ENCODE assay signal across 9 cellular contexts in genomic region chr11:35364101-35364780, GRCh38. TPM values are rescaled to one million over a fixed set of nuclear protein-coding genes. Genes with fewer than 3 reads are reported as not detected.
DNase-seq lines count a peak whose midpoint lies in the region; TF ChIP-seq lines count a peak whose summit lies in the region.
"Had no signal": no experiment of that assay in that cellular context is flagged by ENCODE, and none has a peak within 500 bp of the region (broad histone marks: within the 10 kb centered on the region; RNA-seq: fewer than 3 reads in every experiment).

No MANE protein-coding gene starts in this region.

- no peak for TF ChIP-seq CTCF in PC-9 (conservative IDR thresholded peaks at IDR 0.05)
- TF ChIP-seq CTCF in esophagus squamous epithelium (IDR thresholded peaks at IDR 0.05) = no peak

- no peaks in the 10 kb centered on the region for H3K27me3 ChIP-seq in PC-9 (ENCODE audit: insufficient read depth, low read depth)
- H3K27me3 ChIP-seq in esophagus squamous epithelium = no peaks in the 10 kb centered on the region

- H3F3A ChIP-seq in PC-9 (ENCODE audit: insufficient read depth, low read depth) = peaks cover 24% of the 10 kb centered on the region

- CTCF ChIA-PET in PC-9 (lab: Charles Lee) = interaction anchor here (0.5 to 1.5 kb wide), 6 partner anchors 26 to 354 kb away, joined by 3 to 4 read pairs (median 3); no protein-coding TSS in a partner anchor

- intact Hi-C loops in PC-9 (cut with micrococcal nuclease; ENCODE audit: unreplicated experiment) (loop anchor here (1.0 to 10.0 kb wide), 5 partner anchors 27 to 219 kb away; no protein-coding TSS in a partner anchor), esophagus squamous epithelium (cut with DNase I) (no loop called here)

- H4K20me1 ChIP-seq in PC-9 (ENCODE audit: insufficient read depth) = no peaks in the 10 kb centered on the region

- peaks cover 40% of the 10 kb centered on the region for H3K4me1 ChIP-seq in PC-9 (replicated peaks; ENCODE audit: insufficient read depth)
- H3K4me1 ChIP-seq in esophagus squamous epithelium = peaks cover 15 to 35% (median 21%) of the 10 kb centered on the region in 3 donors

- DNase-seq in AG08396 (ENCODE audit: low spot score) (peak; percentile 69), PC-9 (peak; percentile 89 to 98), esophagus squamous epithelium (lab: John Stamatoyannopoulos, UW) (no peak), myocyte (ENCODE audit: low read depth) (peak; percentile 97), GDM1 (lab: John Stamatoyannopoulos, UW) (no peak), T-helper 9 cell (no peak)
- no peak for DNase-seq in stimulated activated CD4-positive, alpha-beta T cell treated with anti-CD3 and anti-CD28 coated beads, Interleukin-12 subunit alpha, Interleukin-12 subunit beta, amount 100 ng/mL, for 4 hours
- no peak for DNase-seq in activated naive CD4-positive, alpha-beta T cell (lab: John Stamatoyannopoulos, UW)
- DNase-seq: DND-41 had no signal

- TF ChIP-seq POLR2A in esophagus squamous epithelium (IDR thresholded peaks at IDR 0.05) = no peak

- no TSS peak for BruUV-seq in PC-9 (replicated peaks; lab: Mats Ljungman, UMichigan)

- H3K9me3 ChIP-seq in PC-9 (ENCODE audit: insufficient read depth, low read depth) (peaks cover 7% of the 10 kb centered on the region), esophagus squamous epithelium (no peaks in the 10 kb centered on the region)

- peak overlapping the region; percentile 84 for H3K27ac ChIP-seq in PC-9
- peak overlapping the region; percentile 1 to 83 (median 70) for H3K27ac ChIP-seq in esophagus squamous epithelium

- 0 out of 2 replicates have a peak overlapping the region, but pooled peaks have one; percentile 5 for H2AFZ ChIP-seq in PC-9

- POLR2A ChIA-PET in PC-9 (lab: Charles Lee; ENCODE audit: unreplicated experiment) = interaction anchor here (0.5 to 0.6 kb wide), 5 partner anchors 13 to 1452 kb away, joined by 3 to 12 read pairs (median 4); no protein-coding TSS in a partner anchor

- peak overlapping the region; percentile 71 for H3K4me2 ChIP-seq in PC-9

- no peaks in the 10 kb centered on the region for H3K36me3 ChIP-seq in PC-9 (ENCODE audit: low read depth)
- H3K36me3 ChIP-seq in esophagus squamous epithelium = no peaks in the 10 kb centered on the region

- H3K9me2 ChIP-seq in PC-9 (ENCODE audit: insufficient read depth) = no peaks in the 10 kb centered on the region

- H3K79me2 ChIP-seq in PC-9 (ENCODE audit: low read depth) = no peaks in the 10 kb centered on the region

- H3K4me3 ChIP-seq in PC-9 = peak overlapping the region; percentile 22; the same call in 1 of the 2 replicates
- no peak overlapping the region for H3K4me3 ChIP-seq in esophagus squamous epithelium

RNA-seq across cellular contexts. Expression of gene SLC1A2, which starts 55.1 kb away (rescaled TPM):
- total RNA-seq in PC-9 (2021) = 0.09 and 0.38 TPM in 2 replicates
- under 1 TPM in 3 of 4 donors, not detected in 1; 0.04 to 0.61 (median 0.19) TPM for total RNA-seq in esophagus squamous epithelium
- total RNA-seq in myocyte = 0.57 and 2.9 TPM in 2 replicates
- polyA plus RNA-seq in myocyte (2012) = 0.11 TPM

Comparison
In these comparisons a context has a peak if more than half of its experiments do, and no peak if none do; other contexts are left out.
1. DNase-seq: peak in AG08396 (single experiment), PC-9 (2 of 2) and myocyte (single experiment); none in esophagus squamous epithelium (single experiment), GDM1 (single experiment), stimulated activated CD4-positive, alpha-beta T cell treated with anti-CD3 and anti-CD28 coated beads, Interleukin-12 subunit alpha, Interleukin-12 subunit beta, amount 100 ng/mL, for 4 hours (single experiment), T-helper 9 cell (single experiment) and activated naive CD4-positive, alpha-beta T cell (0 of 4).